Comparison of ENCODE assay signal across 14 cellular contexts in genomic region chr5:143880178-143880577, GRCh38.
"Had no signal": no experiment of that assay in that cellular context is flagged by ENCODE, and none has a peak within 500 bp of the region (broad histone marks: within the 10 kb centered on the region; RNA-seq: fewer than 3 reads in every experiment).

No MANE protein-coding gene starts in this region.

- H3K27me3 ChIP-seq: ascending aorta, transverse colon had no signal

- H3K9me3 ChIP-seq: ascending aorta, transverse colon had no signal

- H3K4me3 ChIP-seq: ascending aorta, transverse colon had no signal

- H3K4me1 ChIP-seq: ascending aorta had no signal

- H3K36me3 ChIP-seq: ascending aorta, transverse colon had no signal

- DNase-seq: activated naive CD4-positive, alpha-beta T cell treated with Interleukin-2 at 50 U/mL for 16 hours; activated naive CD8-positive, alpha-beta T cell treated with anti-CD3 and anti-CD28 coated beads, Interleukin-2, amount 50 U/mL, for 24 hours; activated T-cell treated with anti-CD3 and anti-CD28 coated beads for 4 hours; kidney; left ventricle myocardium superior; nucleus accumbens; right cardiac atrium; small intestine; stimulated activated CD4-positive, alpha-beta T cell treated with anti-CD3 and anti-CD28 coated beads, Interleukin-4, amount 100 ng/mL, for 4 hours; stimulated activated CD8-positive, alpha-beta memory T cell treated with anti-CD3 and anti-CD28 coated beads, Interleukin-4, amount 100 ng/mL, for 48 hours; stimulated activated naive CD4-positive, alpha-beta T cell treated with Interleukin-2 at 50 U/mL for 16 hours; substantia nigra; transverse colon had no signal
